ENCODE assay signal across 28 cellular contexts in genomic region chrX:2917767-2918166, GRCh38.
"Had no signal": no experiment of that assay in that cellular context is flagged by ENCODE, and none has a peak within 500 bp of the region (broad histone marks: within the 10 kb centered on the region; RNA-seq: fewer than 3 reads in every experiment).

No MANE protein-coding gene starts in this region.

- FAIRE-seq: islet of Langerhans, kidney had no signal

- H3K4me3 ChIP-seq: left lung, lower lobe of right lung, right atrium auricular region, right lobe of liver, smooth muscle cell, stomach, testis, thyroid gland, transverse colon, upper lobe of left lung had no signal

- H3K4me2 ChIP-seq: smooth muscle cell had no signal

- H3K4me1 Mint-ChIP-seq: immature natural killer cell; naive thymus-derived CD8-positive, alpha-beta T cell; nephron; stimulated activated memory B cell treated with anti-CD40 and anti-IgM and Interleukin-4, amounts not matched to agents 10 μg/mL and 1 μg/mL and 100 μg/mL, for 72 hours had no signal

- H3K36me3 ChIP-seq: transverse colon had no signal

- H3K27me3 ChIP-seq: left lung, right atrium auricular region, right lobe of liver, stomach, testis, thyroid gland, transverse colon, upper lobe of left lung had no signal

- DNase-seq: hypothalamus; immature natural killer cell; kidney; left colon; left lung; lower lobe of right lung; mammary epithelial cell; mesenchymal stem cell; naive thymus-derived CD8-positive, alpha-beta T cell; nucleus accumbens; right lobe of liver; stimulated activated CD4-positive, alpha-beta T cell treated with anti-CD3 and anti-CD28 coated beads, Interleukin-1b, Interleukin-23, amount 100 ng/mL, for 48 hours; stimulated activated CD4-positive, alpha-beta T cell treated with anti-CD3 and anti-CD28 coated beads, Interleukin-2, amount 100 ng/mL, for 48 hours; stimulated activated CD4-positive, alpha-beta T cell treated with anti-CD3 and anti-CD28 coated beads, Interleukin-4, amount 100 ng/mL, for 4 hours; stimulated activated CD8-positive, alpha-beta memory T cell treated with anti-CD3 and anti-CD28 coated beads, Interleukin-4, amount 100 ng/mL, for 48 hours; stimulated activated naive CD8-positive, alpha-beta T cell treated with anti-CD3 and anti-CD28 coated beads, Interleukin-15, Interleukin-2, amounts not matched to agents 100 U/mL and 50 U/mL, for 24 hours; stomach; testis; thyroid gland; transverse colon had no signal

- H3K27ac Mint-ChIP-seq: naive thymus-derived CD8-positive, alpha-beta T cell; nephron; stimulated activated memory B cell treated with anti-CD40 and anti-IgM and Interleukin-4, amounts not matched to agents 10 μg/mL and 1 μg/mL and 100 μg/mL, for 72 hours had no signal

- H3K4me1 ChIP-seq: left lung, lower lobe of right lung, parathyroid adenoma, right atrium auricular region, right lobe of liver, stomach, testis, thyroid gland, transverse colon, upper lobe of left lung had no signal

- ATAC-seq: left colon; left lung; lower lobe of right lung; naive thymus-derived CD8-positive, alpha-beta T cell; right lobe of liver; stimulated activated memory B cell treated with anti-CD40 and anti-IgM and Interleukin-4, amounts not matched to agents 10 μg/mL and 1 μg/mL and 100 μg/mL, for 72 hours; stimulated activated naive CD8-positive, alpha-beta T cell treated with anti-CD3 and anti-CD28 coated beads, Interleukin-15, Interleukin-2, amounts not matched to agents 100 U/mL and 50 U/mL, for 24 hours had no signal

- H3K4me3 Mint-ChIP-seq: immature natural killer cell; naive thymus-derived CD8-positive, alpha-beta T cell; nephron; neural crest cell; stimulated activated memory B cell treated with anti-CD40 and anti-IgM and Interleukin-4, amounts not matched to agents 10 μg/mL and 1 μg/mL and 100 μg/mL, for 72 hours had no signal

- H2AFZ ChIP-seq: parathyroid adenoma had no signal

- H3K9me3 ChIP-seq: left lung, lower lobe of right lung, right atrium auricular region, right lobe of liver, stomach, testis, thyroid gland, transverse colon, upper lobe of left lung had no signal

- H3K27ac ChIP-seq: left lung, lower lobe of right lung, parathyroid adenoma, right atrium auricular region, right lobe of liver, stomach, testis, thyroid gland, transverse colon, upper lobe of left lung had no signal

- H3K79me2 ChIP-seq: parathyroid adenoma had no signal

- H3K27me3 Mint-ChIP-seq: naive thymus-derived CD8-positive, alpha-beta T cell; stimulated activated memory B cell treated with anti-CD40 and anti-IgM and Interleukin-4, amounts not matched to agents 10 μg/mL and 1 μg/mL and 100 μg/mL, for 72 hours had no signal

- H3K9ac ChIP-seq: parathyroid adenoma had no signal

- H3K9me3 Mint-ChIP-seq: immature natural killer cell had no signal
